ENCODE assay signal across 13 cellular contexts in genomic region chr2:48341556-48342133, GRCh38. TPM values are rescaled to one million over a fixed set of nuclear protein-coding genes. Genes with fewer than 3 reads are reported as not detected.
DNase-seq lines count a peak whose midpoint lies in the region; ATAC-seq, FAIRE-seq and TF ChIP-seq lines count a peak whose summit lies in the region.
"Had no signal": no experiment of that assay in that cellular context is flagged by ENCODE, and none has a peak within 500 bp of the region (broad histone marks: within the 10 kb centered on the region; RNA-seq: fewer than 3 reads in every experiment).

No MANE protein-coding gene starts in this region.

- no peak for TF ChIP-seq CTCF in smooth muscle cell (IDR thresholded peaks at IDR 0.05; ENCODE audit: borderline replicate concordance, insufficient read depth, poor library complexity, severe bottlenecking)
- no peak for TF ChIP-seq CTCF in ovary (IDR thresholded peaks at IDR 0.05)

- H3K9ac ChIP-seq in smooth muscle cell (ENCODE audit: low read depth): no peak overlapping the region

- H3K4me1 ChIP-seq in right cardiac atrium (ENCODE audit: control insufficient read depth, insufficient read depth, low read length) (peaks cover 7% of the 10 kb centered on the region), smooth muscle cell (ENCODE audit: low read depth) (peaks cover 38% of the 10 kb centered on the region), ovary (ENCODE audit: insufficient read depth) (no peaks in the 10 kb centered on the region)

- peaks cover 33% of the 10 kb centered on the region for H3K36me3 Mint-ChIP-seq in stimulated activated memory B cell treated with anti-CD40 and anti-IgM and Interleukin-4, amounts not matched to agents 10 μg/mL and 1 μg/mL and 100 μg/mL, for 72 hours

- no peak for TF ChIP-seq POLR2A in ovary (IDR thresholded peaks at IDR 0.05)

- peak in 1 of 2 donors; percentile 46 for ATAC-seq in right cardiac atrium
- ATAC-seq in GM19395 (IDR thresholded peaks at IDR 0.05; ENCODE audit: unreplicated experiment): no peak
- ATAC-seq in stimulated activated memory B cell treated with anti-CD40 and anti-IgM and Interleukin-4, amounts not matched to agents 10 μg/mL and 1 μg/mL and 100 μg/mL, for 72 hours: no peak
- ATAC-seq: HCT116 had no signal

- no peak for TF ChIP-seq EP300 in ovary (IDR thresholded peaks at IDR 0.05)

- H3K4me3 ChIP-seq in right cardiac atrium (ENCODE audit: low read length): no peak overlapping the region
- no peak overlapping the region for H3K4me3 ChIP-seq in smooth muscle cell
- no peak overlapping the region for H3K4me3 ChIP-seq in ovary
- H3K4me3 ChIP-seq: transverse colon had no signal

- H3K9me3 Mint-ChIP-seq in stimulated activated memory B cell treated with anti-CD40 and anti-IgM and Interleukin-4, amounts not matched to agents 10 μg/mL and 1 μg/mL and 100 μg/mL, for 72 hours: no peaks in the 10 kb centered on the region

- peaks cover 6% of the 10 kb centered on the region for H3F3A ChIP-seq in smooth muscle cell (ENCODE audit: low read depth)

- H3K27ac Mint-ChIP-seq in stimulated activated memory B cell treated with anti-CD40 and anti-IgM and Interleukin-4, amounts not matched to agents 10 μg/mL and 1 μg/mL and 100 μg/mL, for 72 hours: no peak overlapping the region

- H3K9me3 ChIP-seq in right cardiac atrium (ENCODE audit: control insufficient read depth, low read length): no peaks in the 10 kb centered on the region
- H3K9me3 ChIP-seq in smooth muscle cell (replicated peaks; ENCODE audit: low read depth): no peaks in the 10 kb centered on the region
- H3K9me3 ChIP-seq in ovary: no peaks in the 10 kb centered on the region
- H3K9me3 ChIP-seq: Caco-2, transverse colon had no signal

- intact Hi-C loops in right cardiac atrium (cut with DNase I) (no loop called here), posterior vena cava (cut with DNase I) (no loop called here), ovary (cut with DNase I) (no loop called here)

- peaks cover 41% of the 10 kb centered on the region for H3K4me1 Mint-ChIP-seq in stimulated activated memory B cell treated with anti-CD40 and anti-IgM and Interleukin-4, amounts not matched to agents 10 μg/mL and 1 μg/mL and 100 μg/mL, for 72 hours

- H3K4me2 ChIP-seq in smooth muscle cell: no peak overlapping the region

- WGBS in right cardiac atrium: 22% methylated on average over 3 of the region's 3 CpGs
- WGBS in smooth muscle cell (ENCODE audit: low lambda C conversion rate): 69% methylated on average over 3 of the region's 3 CpGs
- 10 to 17% (median 12%) methylated on average over 3 of the region's 3 CpGs for WGBS in ovary, 3 donors

- H3K27me3 Mint-ChIP-seq in stimulated activated memory B cell treated with anti-CD40 and anti-IgM and Interleukin-4, amounts not matched to agents 10 μg/mL and 1 μg/mL and 100 μg/mL, for 72 hours: no peaks in the 10 kb centered on the region

- peaks cover 11% of the 10 kb centered on the region for H4K20me1 ChIP-seq in smooth muscle cell (ENCODE audit: low read depth)

- DNase-seq in GM18507 (ENCODE audit: extremely low spot score, insufficient read length, low read depth) (no peak), amygdala (lab: John Stamatoyannopoulos, UW) (peak in 31 of 56 donors; percentile 2 to 79 (median 25)), right cardiac atrium (no peak), smooth muscle cell (lab: John Stamatoyannopoulos, UW; ENCODE audit: unreplicated experiment) (no peak), posterior vena cava (ENCODE audit: low spot score) (no peak), ovary (no peak)
- DNase-seq: activated CD4-positive, alpha-beta T cell treated with anti-CD3 and anti-CD28 coated beads, Interleukin-2, amount 50 U/mL, for 48 hours; Caco-2; NCI-H510A treated with DMSO at 0.1 percent for 48 hours; transverse colon had no signal

- H3K27ac ChIP-seq in right cardiac atrium (ENCODE audit: low read length): peak overlapping the region; percentile 60
- peak overlapping the region; percentile 11 for H3K27ac ChIP-seq in smooth muscle cell (ENCODE audit: low read depth)
- no peak overlapping the region for H3K27ac ChIP-seq in ovary

- peak; percentile 47 for FAIRE-seq in GM18507 (lab: Jason Lieb, UNC)

- no peaks in the 10 kb centered on the region for H3K36me3 ChIP-seq in smooth muscle cell (ENCODE audit: low read depth)
- no peaks in the 10 kb centered on the region for H3K36me3 ChIP-seq in ovary

- H3K4me3 Mint-ChIP-seq in stimulated activated memory B cell treated with anti-CD40 and anti-IgM and Interleukin-4, amounts not matched to agents 10 μg/mL and 1 μg/mL and 100 μg/mL, for 72 hours: no peak overlapping the region

- no peak overlapping the region for H2AFZ ChIP-seq in smooth muscle cell (ENCODE audit: low read depth)

- peaks cover 69% of the 10 kb centered on the region for H3K79me2 ChIP-seq in smooth muscle cell (ENCODE audit: low read depth)

- no peaks in the 10 kb centered on the region for H3K27me3 ChIP-seq in right cardiac atrium (ENCODE audit: control insufficient read depth, insufficient read depth)
- H3K27me3 ChIP-seq in smooth muscle cell (ENCODE audit: low read depth): no peaks in the 10 kb centered on the region
- no peaks in the 10 kb centered on the region for H3K27me3 ChIP-seq in ovary
- H3K27me3 ChIP-seq: transverse colon had no signal

RNA-seq across cellular contexts. Expression of gene FOXN2, which starts 27.2 kb away (rescaled TPM):
- total RNA-seq in right cardiac atrium: 10 to 100 TPM; 15.2 to 22.2 (median 18.7) TPM
- polyA plus RNA-seq in right cardiac atrium: 4.4 TPM
- 21.9 and 29.1 TPM in 2 replicates for total RNA-seq in smooth muscle cell
- polyA plus RNA-seq in smooth muscle cell: 5.3 and 6.0 TPM in 2 replicates
- total RNA-seq in posterior vena cava: 10 to 100 TPM; 25.2 to 26.6 TPM
- total RNA-seq in ovary: 10 to 100 TPM in 6 of 7 donors, 1 to 10 TPM in 1; 9.9 to 13.9 (median 12.5) TPM
- polyA plus RNA-seq in ovary: 1 to 10 TPM; 3.3 to 6.9 TPM

Comparison
In these comparisons a context has a peak if more than half of its experiments do, and no peak if none do; other contexts are left out.
1. DNase-seq: peak in amygdala (31 of 56); none in GM18507 (single experiment), right cardiac atrium (0 of 3), smooth muscle cell (single experiment), posterior vena cava (single experiment) and ovary (0 of 5).
2. H3K27ac ChIP-seq: peak in right cardiac atrium (single experiment) and smooth muscle cell (single experiment); none in ovary (0 of 2).